Comparison of ENCODE assay signal across 3 cellular contexts in genomic region chr6:157155838-157156237, GRCh38.
TF ChIP-seq lines count a peak whose summit lies in the region.

No MANE protein-coding gene starts in this region.

TF ChIP-seq in HepG2, 621 proteins besides CTCF, POLR2A, EP300 and RAD21:
- TF ChIP-seq CEBPG (CRISPR knock-in tag; IDR thresholded peaks at IDR 0.05) (peak; percentile 34), NR2F6 (IDR thresholded peaks at IDR 0.05) (no peak), NR2F6 (CRISPR knock-in tag; IDR thresholded peaks at IDR 0.05) (no peak), CEBPB (IDR thresholded peaks at IDR 0.05; ENCODE audit: borderline replicate concordance, low read depth, low read length) (peak; percentile 57; the same call in 1 of the 2 replicates)

TF ChIP-seq in WTC11, 78 proteins besides CTCF, POLR2A, EP300 and RAD21 (continues in another document):
- TF ChIP-seq, protein P1, sequence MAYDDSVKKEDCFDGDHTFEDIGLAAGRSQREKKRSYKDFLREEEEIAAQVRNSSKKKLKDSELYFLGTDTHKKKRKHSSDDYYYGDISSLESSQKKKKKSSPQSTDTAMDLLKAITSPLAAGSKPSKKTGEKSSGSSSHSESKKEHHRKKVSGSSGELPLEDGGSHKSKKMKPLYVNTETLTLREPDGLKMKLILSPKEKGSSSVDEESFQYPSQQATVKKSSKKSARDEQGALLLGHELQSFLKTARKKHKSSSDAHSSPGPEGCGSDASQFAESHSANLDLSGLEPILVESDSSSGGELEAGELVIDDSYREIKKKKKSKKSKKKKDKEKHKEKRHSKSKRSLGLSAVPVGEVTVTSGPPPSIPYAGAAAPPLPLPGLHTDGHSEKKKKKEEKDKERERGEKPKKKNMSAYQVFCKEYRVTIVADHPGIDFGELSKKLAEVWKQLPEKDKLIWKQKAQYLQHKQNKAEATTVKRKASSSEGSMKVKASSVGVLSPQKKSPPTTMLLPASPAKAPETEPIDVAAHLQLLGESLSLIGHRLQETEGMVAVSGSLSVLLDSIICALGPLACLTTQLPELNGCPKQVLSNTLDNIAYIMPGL (CRISPR knock-in tag; IDR thresholded peaks at IDR 0.05), result no peak
- TF ChIP-seq ZNF671 (CRISPR knock-in tag; IDR thresholded peaks at IDR 0.05), result no peak
- TF ChIP-seq ETV6 (CRISPR knock-in tag; IDR thresholded peaks at IDR 0.05), result no peak
- TF ChIP-seq ZNF423 (CRISPR knock-in tag; IDR thresholded peaks at IDR 0.05), result no peak
- no peak for TF ChIP-seq ZMAT4 (CRISPR knock-in tag; IDR thresholded peaks at IDR 0.05)
- TF ChIP-seq, protein P2, sequence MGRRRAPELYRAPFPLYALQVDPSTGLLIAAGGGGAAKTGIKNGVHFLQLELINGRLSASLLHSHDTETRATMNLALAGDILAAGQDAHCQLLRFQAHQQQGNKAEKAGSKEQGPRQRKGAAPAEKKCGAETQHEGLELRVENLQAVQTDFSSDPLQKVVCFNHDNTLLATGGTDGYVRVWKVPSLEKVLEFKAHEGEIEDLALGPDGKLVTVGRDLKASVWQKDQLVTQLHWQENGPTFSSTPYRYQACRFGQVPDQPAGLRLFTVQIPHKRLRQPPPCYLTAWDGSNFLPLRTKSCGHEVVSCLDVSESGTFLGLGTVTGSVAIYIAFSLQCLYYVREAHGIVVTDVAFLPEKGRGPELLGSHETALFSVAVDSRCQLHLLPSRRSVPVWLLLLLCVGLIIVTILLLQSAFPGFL (CRISPR knock-in tag; IDR thresholded peaks at IDR 0.05; ENCODE audit: borderline replicate concordance), result no peak
- TF ChIP-seq, protein P3, sequence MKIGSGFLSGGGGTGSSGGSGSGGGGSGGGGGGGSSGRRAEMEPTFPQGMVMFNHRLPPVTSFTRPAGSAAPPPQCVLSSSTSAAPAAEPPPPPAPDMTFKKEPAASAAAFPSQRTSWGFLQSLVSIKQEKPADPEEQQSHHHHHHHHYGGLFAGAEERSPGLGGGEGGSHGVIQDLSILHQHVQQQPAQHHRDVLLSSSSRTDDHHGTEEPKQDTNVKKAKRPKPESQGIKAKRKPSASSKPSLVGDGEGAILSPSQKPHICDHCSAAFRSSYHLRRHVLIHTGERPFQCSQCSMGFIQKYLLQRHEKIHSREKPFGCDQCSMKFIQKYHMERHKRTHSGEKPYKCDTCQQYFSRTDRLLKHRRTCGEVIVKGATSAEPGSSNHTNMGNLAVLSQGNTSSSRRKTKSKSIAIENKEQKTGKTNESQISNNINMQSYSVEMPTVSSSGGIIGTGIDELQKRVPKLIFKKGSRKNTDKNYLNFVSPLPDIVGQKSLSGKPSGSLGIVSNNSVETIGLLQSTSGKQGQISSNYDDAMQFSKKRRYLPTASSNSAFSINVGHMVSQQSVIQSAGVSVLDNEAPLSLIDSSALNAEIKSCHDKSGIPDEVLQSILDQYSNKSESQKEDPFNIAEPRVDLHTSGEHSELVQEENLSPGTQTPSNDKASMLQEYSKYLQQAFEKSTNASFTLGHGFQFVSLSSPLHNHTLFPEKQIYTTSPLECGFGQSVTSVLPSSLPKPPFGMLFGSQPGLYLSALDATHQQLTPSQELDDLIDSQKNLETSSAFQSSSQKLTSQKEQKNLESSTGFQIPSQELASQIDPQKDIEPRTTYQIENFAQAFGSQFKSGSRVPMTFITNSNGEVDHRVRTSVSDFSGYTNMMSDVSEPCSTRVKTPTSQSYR (CRISPR knock-in tag; IDR thresholded peaks at IDR 0.05), result no peak
- TF ChIP-seq, protein P4, sequence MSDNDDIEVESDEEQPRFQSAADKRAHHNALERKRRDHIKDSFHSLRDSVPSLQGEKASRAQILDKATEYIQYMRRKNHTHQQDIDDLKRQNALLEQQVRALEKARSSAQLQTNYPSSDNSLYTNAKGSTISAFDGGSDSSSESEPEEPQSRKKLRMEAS (CRISPR knock-in tag; IDR thresholded peaks at IDR 0.05), result no peak
- TF ChIP-seq, protein P5, sequence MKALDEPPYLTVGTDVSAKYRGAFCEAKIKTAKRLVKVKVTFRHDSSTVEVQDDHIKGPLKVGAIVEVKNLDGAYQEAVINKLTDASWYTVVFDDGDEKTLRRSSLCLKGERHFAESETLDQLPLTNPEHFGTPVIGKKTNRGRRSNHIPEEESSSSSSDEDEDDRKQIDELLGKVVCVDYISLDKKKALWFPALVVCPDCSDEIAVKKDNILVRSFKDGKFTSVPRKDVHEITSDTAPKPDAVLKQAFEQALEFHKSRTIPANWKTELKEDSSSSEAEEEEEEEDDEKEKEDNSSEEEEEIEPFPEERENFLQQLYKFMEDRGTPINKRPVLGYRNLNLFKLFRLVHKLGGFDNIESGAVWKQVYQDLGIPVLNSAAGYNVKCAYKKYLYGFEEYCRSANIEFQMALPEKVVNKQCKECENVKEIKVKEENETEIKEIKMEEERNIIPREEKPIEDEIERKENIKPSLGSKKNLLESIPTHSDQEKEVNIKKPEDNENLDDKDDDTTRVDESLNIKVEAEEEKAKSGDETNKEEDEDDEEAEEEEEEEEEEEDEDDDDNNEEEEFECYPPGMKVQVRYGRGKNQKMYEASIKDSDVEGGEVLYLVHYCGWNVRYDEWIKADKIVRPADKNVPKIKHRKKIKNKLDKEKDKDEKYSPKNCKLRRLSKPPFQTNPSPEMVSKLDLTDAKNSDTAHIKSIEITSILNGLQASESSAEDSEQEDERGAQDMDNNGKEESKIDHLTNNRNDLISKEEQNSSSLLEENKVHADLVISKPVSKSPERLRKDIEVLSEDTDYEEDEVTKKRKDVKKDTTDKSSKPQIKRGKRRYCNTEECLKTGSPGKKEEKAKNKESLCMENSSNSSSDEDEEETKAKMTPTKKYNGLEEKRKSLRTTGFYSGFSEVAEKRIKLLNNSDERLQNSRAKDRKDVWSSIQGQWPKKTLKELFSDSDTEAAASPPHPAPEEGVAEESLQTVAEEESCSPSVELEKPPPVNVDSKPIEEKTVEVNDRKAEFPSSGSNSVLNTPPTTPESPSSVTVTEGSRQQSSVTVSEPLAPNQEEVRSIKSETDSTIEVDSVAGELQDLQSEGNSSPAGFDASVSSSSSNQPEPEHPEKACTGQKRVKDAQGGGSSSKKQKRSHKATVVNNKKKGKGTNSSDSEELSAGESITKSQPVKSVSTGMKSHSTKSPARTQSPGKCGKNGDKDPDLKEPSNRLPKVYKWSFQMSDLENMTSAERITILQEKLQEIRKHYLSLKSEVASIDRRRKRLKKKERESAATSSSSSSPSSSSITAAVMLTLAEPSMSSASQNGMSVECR (CRISPR knock-in tag; IDR thresholded peaks at IDR 0.05; ENCODE audit: borderline replicate concordance), result no peak

TF ChIP-seq in H1, 55 proteins besides CTCF, POLR2A, EP300 and RAD21:
- TF ChIP-seq EZH2 (IDR thresholded peaks at IDR 0.05; ENCODE audit: low read depth, low read length, severe bottlenecking) (no peak), CEBPB (IDR thresholded peaks at IDR 0.05; ENCODE audit: low read depth, low read length) (peak; percentile 86), YY1 (IDR thresholded peaks at IDR 0.05; ENCODE audit: low read depth, low read length) (no peak), SRF (IDR thresholded peaks at IDR 0.05; ENCODE audit: low read depth, low read length) (no peak)
- TF ChIP-seq, protein P6, sequence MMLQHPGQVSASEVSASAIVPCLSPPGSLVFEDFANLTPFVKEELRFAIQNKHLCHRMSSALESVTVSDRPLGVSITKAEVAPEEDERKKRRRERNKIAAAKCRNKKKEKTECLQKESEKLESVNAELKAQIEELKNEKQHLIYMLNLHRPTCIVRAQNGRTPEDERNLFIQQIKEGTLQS (IDR thresholded peaks at IDR 0.05; ENCODE audit: insufficient read depth, low read depth, low read length), result no peak
